In genomic region chr5:180873628-180874520, GRCh38 we compare ENCODE assay signal across 9 cellular contexts. TPM values are rescaled to one million over a fixed set of nuclear protein-coding genes. Genes with fewer than 3 reads are reported as not detected.
DNase-seq lines count a peak whose midpoint lies in the region; ATAC-seq and TF ChIP-seq lines count a peak whose summit lies in the region.
"Had no signal": no experiment of that assay in that cellular context is flagged by ENCODE, and none has a peak within 500 bp of the region (broad histone marks: within the 10 kb centered on the region; RNA-seq: fewer than 3 reads in every experiment).

No MANE protein-coding gene starts in this region.

- no peak overlapping the region for H3K4me3 ChIP-seq in colonic mucosa
- H3K4me3 ChIP-seq in spleen, result peak overlapping the region in 1 of 8 donors; percentile 18

- H3K27ac ChIP-seq in colonic mucosa (no peak overlapping the region), spleen (peak overlapping the region in 5 of 8 donors; percentile 17 to 79 (median 70))

- DNase-seq in activated CD8-positive, alpha-beta memory T cell treated with anti-CD3 and anti-CD28 coated beads, Interleukin-2, amount 10 ng/mL, durations not matched to agents 7 days and 5 days, result peak; percentile 54
- no peak for DNase-seq in activated CD8-positive, alpha-beta memory T cell treated with anti-CD3 and anti-CD28 coated beads for 24 hours
- peak; percentile 81 for DNase-seq in NOMO-1 treated with dmso at 0.1 percent for 144 hours (lab: John Stamatoyannopoulos, UW; ENCODE audit: unreplicated experiment)
- peak; percentile 74 for DNase-seq in colonic mucosa
- no peak for DNase-seq in spleen
- DNase-seq in NCI-H128 (lab: John Stamatoyannopoulos, UW; ENCODE audit: unreplicated experiment), result no peak

- H3K27me3 ChIP-seq in colonic mucosa (no peaks in the 10 kb centered on the region), spleen (replicated peaks in 1 of 7) (no peaks in the 10 kb centered on the region)

- H3K9me3 ChIP-seq in colonic mucosa (no peaks in the 10 kb centered on the region), spleen (no peaks in the 10 kb centered on the region)

- H3K4me3 Mint-ChIP-seq in activated CD8-positive, alpha-beta memory T cell treated with anti-CD3 and anti-CD28 coated beads, Interleukin-2, amount 10 ng/mL, durations not matched to agents 7 days and 5 days, result no peak overlapping the region

- H3K36me3 ChIP-seq in colonic mucosa (no peaks in the 10 kb centered on the region), spleen (no peaks in the 10 kb centered on the region)

- no peaks in the 10 kb centered on the region for H3K36me3 Mint-ChIP-seq in activated CD8-positive, alpha-beta memory T cell treated with anti-CD3 and anti-CD28 coated beads, Interleukin-2, amount 10 ng/mL, durations not matched to agents 7 days and 5 days

- intact Hi-C loops in colonic mucosa (cut with DNase I) (loop anchor here (10.0 kb wide), 1 partner anchor 281 kb away; no protein-coding TSS in a partner anchor), spleen (cut with DNase I; ENCODE audit: low total_unique reads) (loop anchor here (5.0 to 10.0 kb wide), 2 partner anchors 92 to 161 kb away; no protein-coding TSS in a partner anchor)

- 58 to 69% (median 62%) methylated on average over 13 of the region's 13 CpGs for WGBS in spleen, 5 donors

- no peak for TF ChIP-seq POLR2A in spleen (IDR thresholded peaks at IDR 0.05)

- CTCF ChIA-PET in activated CD8-positive, alpha-beta memory T cell treated with anti-CD3 and anti-CD28 coated beads, Interleukin-2, amount 10 ng/mL, durations not matched to agents 7 days and 5 days (lab: Charles Lee), result interaction anchor here (0.6 kb wide), 1 partner anchor 204 kb away, joined by 3 read pairs; no protein-coding TSS in a partner anchor

- peaks cover 10% of the 10 kb centered on the region for H3K4me1 Mint-ChIP-seq in activated CD8-positive, alpha-beta memory T cell treated with anti-CD3 and anti-CD28 coated beads, Interleukin-2, amount 10 ng/mL, durations not matched to agents 7 days and 5 days

- no peaks in the 10 kb centered on the region for H3K9me3 Mint-ChIP-seq in activated CD8-positive, alpha-beta memory T cell treated with anti-CD3 and anti-CD28 coated beads, Interleukin-2, amount 10 ng/mL, durations not matched to agents 7 days and 5 days (ENCODE audit: low read depth)

- peaks cover 3% of the 10 kb centered on the region for H3K27me3 Mint-ChIP-seq in activated CD8-positive, alpha-beta memory T cell treated with anti-CD3 and anti-CD28 coated beads, Interleukin-2, amount 10 ng/mL, durations not matched to agents 7 days and 5 days

- peak; percentile 79 for ATAC-seq in activated CD8-positive, alpha-beta memory T cell treated with anti-CD3 and anti-CD28 coated beads, Interleukin-2, amount 10 ng/mL, durations not matched to agents 7 days and 5 days
- ATAC-seq in HG02642 (IDR thresholded peaks at IDR 0.05; ENCODE audit: poor library complexity, unreplicated experiment) (no peak), HG03378 (IDR thresholded peaks at IDR 0.05; ENCODE audit: unreplicated experiment) (no peak)

- H3K9ac ChIP-seq in colonic mucosa (ENCODE audit: low read depth in 2 of 2, low read length in 2 of 2), result no peak overlapping the region

- no peak for TF ChIP-seq CTCF in colonic mucosa (IDR thresholded peaks at IDR 0.05)
- TF ChIP-seq CTCF in spleen (IDR thresholded peaks at IDR 0.05 in 8 of 11, conservative IDR thresholded peaks at IDR 0.05 in 3 of 11), result no peak

- H3K4me1 ChIP-seq in colonic mucosa (no peaks in the 10 kb centered on the region), spleen (peaks cover 0 to 17% (median 2%) of the 10 kb centered on the region in 6 donors)

- peak overlapping the region; percentile 63 for H3K27ac Mint-ChIP-seq in activated CD8-positive, alpha-beta memory T cell treated with anti-CD3 and anti-CD28 coated beads, Interleukin-2, amount 10 ng/mL, durations not matched to agents 7 days and 5 days

RNA-seq across cellular contexts. Expression of gene ZFP62, which starts 12.8 kb away (rescaled TPM):
- 10 to 100 TPM; 23.2 to 25.2 TPM for total RNA-seq in activated CD8-positive, alpha-beta memory T cell treated with anti-CD3 and anti-CD28 coated beads, Interleukin-2, amount 10 ng/mL, durations not matched to agents 7 days and 5 days
- total RNA-seq in colonic mucosa, result 10 to 100 TPM; 34.3 to 38.7 TPM
- total RNA-seq in spleen, result 10 to 100 TPM; 26.0 to 31.5 (median 28.5) TPM
- polyA plus RNA-seq in spleen, result 10 to 100 TPM; 20.2 to 27.2 (median 22.0) TPM

RNA-seq across cellular contexts. Expression of gene BTNL8, which starts 25.1 kb away (rescaled TPM):
- total RNA-seq in activated CD8-positive, alpha-beta memory T cell treated with anti-CD3 and anti-CD28 coated beads, Interleukin-2, amount 10 ng/mL, durations not matched to agents 7 days and 5 days, result 1 to 10 TPM in 1 of 2 experiments, not detected in 1; 1.7 TPM
- total RNA-seq in colonic mucosa, result 10 to 100 TPM; 51.6 to 88.1 TPM
- 1 to 10 TPM; 1.8 to 7.9 (median 5.2) TPM for total RNA-seq in spleen
- polyA plus RNA-seq in spleen, result under 1 TPM; 0.42 to 0.67 (median 0.58) TPM
- polyA plus RNA-seq: BJ had no signal

Comparison
In these comparisons a context has a peak if more than half of its experiments do, and no peak if none do; other contexts are left out.
1. DNase-seq: peak in activated CD8-positive, alpha-beta memory T cell treated with anti-CD3 and anti-CD28 coated beads, Interleukin-2, amount 10 ng/mL, durations not matched to agents 7 days and 5 days (single experiment), NOMO-1 treated with dmso at 0.1 percent for 144 hours (single experiment) and colonic mucosa (single experiment); none in activated CD8-positive, alpha-beta memory T cell treated with anti-CD3 and anti-CD28 coated beads for 24 hours (single experiment), spleen (single experiment) and NCI-H128 (single experiment).
2. RNA of gene BTNL8, which starts 25.1 kb away (total RNA-seq): 51.6 to 88.1 TPM in colonic mucosa; 1.8 to 7.9 TPM in spleen and 1.7 TPM in activated CD8-positive, alpha-beta memory T cell treated with anti-CD3 and anti-CD28 coated beads, Interleukin-2, amount 10 ng/mL, durations not matched to agents 7 days and 5 days; every median in the first group is over 4 times any median in the second.